Comparison of ENCODE assay signal across 35 cellular contexts in the genomic region with DNA sequence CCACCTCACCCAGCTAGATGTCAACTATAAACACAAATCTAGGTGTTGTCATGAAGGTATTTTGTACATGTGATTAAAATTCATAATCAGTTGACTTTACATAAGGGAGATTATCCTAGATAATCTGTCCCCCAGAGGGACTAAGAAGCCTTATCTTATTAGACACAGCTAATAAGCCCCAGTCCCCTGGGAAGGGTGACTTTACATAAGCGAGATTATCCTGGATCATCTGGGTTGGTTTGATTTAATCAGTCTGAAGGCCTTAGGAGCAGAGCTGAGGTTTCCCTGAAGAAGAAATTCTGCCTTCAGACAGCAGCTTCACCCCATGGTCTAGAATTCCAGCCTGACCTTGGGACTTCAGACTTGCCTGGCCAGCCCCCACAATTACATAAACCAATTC.
A peak's percentile ranks its signal among the peaks of the same experiment; 100 is the strongest.
DNase-seq lines count a peak whose midpoint lies in the region; ATAC-seq and TF ChIP-seq lines count a peak whose summit lies in the region.
"Had no signal": no experiment of that assay in that cellular context is flagged by ENCODE, and none has a peak within 500 bp of the region (broad histone marks: within the 10 kb centered on the region; RNA-seq: fewer than 3 reads in every experiment).

No MANE protein-coding gene starts in this region.

- peaks cover 34 to 93% (median 78%) of the 10 kb centered on the region in 10 experiments for H3K4me1 ChIP-seq in BLaER1 treated with 17β-estradiol and CSF1 and Interleukin-3, amounts not matched to agents 10 nM and 100 nM
- H3K4me1 ChIP-seq in Loucy (ENCODE audit: insufficient read depth, low read length, poor library complexity, severe bottlenecking): peaks cover 89% of the 10 kb centered on the region
- H3K4me1 ChIP-seq: breast epithelium, colonic mucosa had no signal

- H3K9me2 ChIP-seq in Loucy (replicated peaks; ENCODE audit: low read depth, low read length): no peaks in the 10 kb centered on the region

- H3K27me3 ChIP-seq in BLaER1 treated with 17β-estradiol and CSF1 and Interleukin-3, amounts not matched to agents 10 nM and 100 nM: no peaks in the 10 kb centered on the region
- no peaks in the 10 kb centered on the region for H3K27me3 ChIP-seq in Loucy (ENCODE audit: insufficient read depth, low read length, poor library complexity, severe bottlenecking)
- H3K27me3 ChIP-seq: colonic mucosa had no signal

- H3K27ac Mint-ChIP-seq in osteocyte (ENCODE audit: unreplicated experiment): no peak overlapping the region
- H3K27ac Mint-ChIP-seq: activated CD8-positive, alpha-beta T cell treated with anti-CD3 and anti-CD28 coated beads, Interleukin-2, amount 10 ng/mL, durations not matched to agents 7 days and 5 days; activated T-helper 2 cell treated with anti-CD3 and anti-CD28 coated beads, Interferon-gamma antibody, Interleukin-2, Interleukin-4, amounts not matched to agents 10 μg/mL and 5 μg/mL and 100 μg/mL, durations not matched to agents 14 hours and 24 hours and 36 hours; effector memory CD8-positive, alpha-beta T cell; GM23338; mesothelial cell of epicardium; stimulated activated memory B cell treated with anti-CD40 and anti-IgM and Interleukin-4, amounts not matched to agents 10 μg/mL and 1 μg/mL and 100 μg/mL, for 72 hours had no signal

- H3K9ac ChIP-seq in BLaER1 treated with 17β-estradiol and CSF1 and Interleukin-3, amounts not matched to agents 10 nM and 100 nM: peak overlapping the region in 6 of 11 experiments; percentile 70 to 80 (median 78); a peak in 12 of 22 replicates
- H3K9ac ChIP-seq in Loucy (ENCODE audit: low read depth, low read length, poor library complexity, severe bottlenecking): peak overlapping the region; percentile 75

- no peaks in the 10 kb centered on the region for H3K9me3 Mint-ChIP-seq in osteocyte (ENCODE audit: unreplicated experiment)
- H3K9me3 Mint-ChIP-seq: activated T-helper 2 cell treated with anti-CD3 and anti-CD28 coated beads, Interferon-gamma antibody, Interleukin-2, Interleukin-4, amounts not matched to agents 10 μg/mL and 5 μg/mL and 100 μg/mL, durations not matched to agents 14 hours and 24 hours and 36 hours; effector memory CD8-positive, alpha-beta T cell; mesothelial cell of epicardium; naive thymus-derived CD4-positive, alpha-beta T cell; stimulated activated memory B cell treated with anti-CD40 and anti-IgM and Interleukin-4, amounts not matched to agents 10 μg/mL and 1 μg/mL and 100 μg/mL, for 72 hours had no signal

- no peak overlapping the region for H3K4me3 Mint-ChIP-seq in osteocyte (ENCODE audit: unreplicated experiment)
- H3K4me3 Mint-ChIP-seq: activated CD8-positive, alpha-beta T cell treated with anti-CD3 and anti-CD28 coated beads, Interleukin-2, amount 10 ng/mL, durations not matched to agents 7 days and 5 days; CD14-positive monocyte; effector memory CD8-positive, alpha-beta T cell; GM23338; mesothelial cell of epicardium; stimulated activated memory B cell treated with anti-CD40 and anti-IgM and Interleukin-4, amounts not matched to agents 10 μg/mL and 1 μg/mL and 100 μg/mL, for 72 hours had no signal

- H3K79me2 ChIP-seq in Loucy (ENCODE audit: insufficient read depth, low read length): no peaks in the 10 kb centered on the region

- no peaks in the 10 kb centered on the region for H3K36me3 ChIP-seq in BLaER1 treated with 17β-estradiol and CSF1 and Interleukin-3, amounts not matched to agents 10 nM and 100 nM
- no peaks in the 10 kb centered on the region for H3K36me3 ChIP-seq in Loucy (ENCODE audit: insufficient read depth, low read length)
- H3K36me3 ChIP-seq: breast epithelium, colonic mucosa, MG63 had no signal

- DNase-seq in osteocyte (ENCODE audit: extremely low spot score, unreplicated experiment): peak; percentile 46
- DNase-seq in ecto neural progenitor cell (ENCODE audit: low spot score): no peak
- DNase-seq: activated CD4-positive, alpha-beta T cell treated with anti-CD3 and anti-CD28 coated beads for 4 hours; activated CD8-positive, alpha-beta T cell treated with anti-CD3 and anti-CD28 coated beads, Interleukin-2, amount 10 ng/mL, durations not matched to agents 7 days and 5 days; activated naive CD4-positive, alpha-beta T cell treated with anti-CD3 and anti-CD28 coated beads, Interleukin-2, amount 50 U/mL, for 16 hours; colonic mucosa; DMS79 treated with DMSO at 0.1 percent for 48 hours; effector memory CD8-positive, alpha-beta T cell; erythroblast; glutamatergic neuron; islet precursor cell; MG63; NCI-H1105 treated with DMSO at 0.1 percent for 48 hours; NCI-H187 treated with DMSO at 0.1 percent for 48 hours; NCI-H2171 treated with DMSO at 0.1 percent for 48 hours; NCI-H510A treated with DMSO at 0.1 percent for 48 hours; NK-92 treated with Interleukin-12 subunit alpha and Interleukin-12 subunit beta, amount 100 ng/mL, for 24 hours; PC-9; SHP77; SW 1271; T-helper 9 cell; trophoblast cell had no signal

- H3K27me3 Mint-ChIP-seq in osteocyte (ENCODE audit: unreplicated experiment): no peaks in the 10 kb centered on the region

- 0 out of 20 replicates have a peak overlapping the region, but pooled peaks of 1 of the 10 experiments have one; percentile 43 for H3K4me3 ChIP-seq in BLaER1 treated with 17β-estradiol and CSF1 and Interleukin-3, amounts not matched to agents 10 nM and 100 nM
- H3K4me3 ChIP-seq in Loucy (ENCODE audit: low read length, poor library complexity, severe bottlenecking): no peak overlapping the region
- H3K4me3 ChIP-seq: breast epithelium, colonic mucosa, GM23338, MG63, PC-9 had no signal

- TF ChIP-seq CTCF in Loucy (conservative IDR thresholded peaks at IDR 0.05; ENCODE audit: low read length): no peak
- no peak for TF ChIP-seq CTCF in osteocyte (IDR thresholded peaks at IDR 0.05)

- no peaks in the 10 kb centered on the region for H4K20me1 ChIP-seq in BLaER1 treated with 17β-estradiol and CSF1 and Interleukin-3, amounts not matched to agents 10 nM and 100 nM
- H4K20me1 ChIP-seq in Loucy (ENCODE audit: insufficient read depth, low read length, poor library complexity, severe bottlenecking): no peaks in the 10 kb centered on the region

- peaks cover 6% of the 10 kb centered on the region; the same call in 1 of the 2 replicates for H3F3A ChIP-seq in Loucy (ENCODE audit: low read depth)

- H3K4me1 Mint-ChIP-seq in osteocyte (ENCODE audit: unreplicated experiment): no peaks in the 10 kb centered on the region
- H3K4me1 Mint-ChIP-seq: mesothelial cell of epicardium had no signal

- H3K36me3 Mint-ChIP-seq in osteocyte (ENCODE audit: unreplicated experiment): no peaks in the 10 kb centered on the region
- H3K36me3 Mint-ChIP-seq: CD14-positive monocyte; mesothelial cell of epicardium; naive thymus-derived CD4-positive, alpha-beta T cell; stimulated activated memory B cell treated with anti-CD40 and anti-IgM and Interleukin-4, amounts not matched to agents 10 μg/mL and 1 μg/mL and 100 μg/mL, for 72 hours had no signal

- H2AFZ ChIP-seq in Loucy (ENCODE audit: low read length): no peak overlapping the region
- H2AFZ ChIP-seq: PC-9 had no signal

- peaks cover 7 to 22% (median 16%) of the 10 kb centered on the region in 11 experiments; a peak in 21 of 22 replicates for H3K9me3 ChIP-seq in BLaER1 treated with 17β-estradiol and CSF1 and Interleukin-3, amounts not matched to agents 10 nM and 100 nM (replicated peaks in 1 of 11)
- peaks cover 7% of the 10 kb centered on the region; the same call in 1 of the 2 replicates for H3K9me3 ChIP-seq in Loucy (ENCODE audit: insufficient read depth, low read depth, low read length)
- H3K9me3 ChIP-seq: colonic mucosa, MG63 had no signal

- peak overlapping the region in 10 of 11 experiments; percentile 76 to 94 (median 84); a peak in 18 of 22 replicates for H3K4me2 ChIP-seq in BLaER1 treated with 17β-estradiol and CSF1 and Interleukin-3, amounts not matched to agents 10 nM and 100 nM
- H3K4me2 ChIP-seq in Loucy (ENCODE audit: low read depth, low read length, poor library complexity, severe bottlenecking): peak overlapping the region; percentile 88
- H3K4me2 ChIP-seq: GM23338, PC-9 had no signal

- peak overlapping the region in 8 of 11 experiments; percentile 73 to 89 (median 83); a peak in 15 of 22 replicates for H3K27ac ChIP-seq in BLaER1 treated with 17β-estradiol and CSF1 and Interleukin-3, amounts not matched to agents 10 nM and 100 nM
- peak overlapping the region; percentile 80 for H3K27ac ChIP-seq in angular gyrus (ENCODE audit: low read depth, low read length)
- H3K27ac ChIP-seq: breast epithelium, colonic mucosa, PC-9 had no signal

- ATAC-seq in HG03342 (IDR thresholded peaks at IDR 0.05; ENCODE audit: unreplicated experiment) (no peak), HG03378 (IDR thresholded peaks at IDR 0.05; ENCODE audit: unreplicated experiment) (no peak), HG02885 (IDR thresholded peaks at IDR 0.05; ENCODE audit: poor library complexity, unreplicated experiment) (no peak)
- ATAC-seq: activated CD8-positive, alpha-beta T cell treated with anti-CD3 and anti-CD28 coated beads, Interleukin-2, amount 10 ng/mL, durations not matched to agents 7 days and 5 days; effector memory CD8-positive, alpha-beta T cell; GM23338; naive thymus-derived CD4-positive, alpha-beta T cell; stimulated activated memory B cell treated with anti-CD40 and anti-IgM and Interleukin-4, amounts not matched to agents 10 μg/mL and 1 μg/mL and 100 μg/mL, for 72 hours had no signal
